ENCODE assay signal across 22 cellular contexts in the genomic region with DNA sequence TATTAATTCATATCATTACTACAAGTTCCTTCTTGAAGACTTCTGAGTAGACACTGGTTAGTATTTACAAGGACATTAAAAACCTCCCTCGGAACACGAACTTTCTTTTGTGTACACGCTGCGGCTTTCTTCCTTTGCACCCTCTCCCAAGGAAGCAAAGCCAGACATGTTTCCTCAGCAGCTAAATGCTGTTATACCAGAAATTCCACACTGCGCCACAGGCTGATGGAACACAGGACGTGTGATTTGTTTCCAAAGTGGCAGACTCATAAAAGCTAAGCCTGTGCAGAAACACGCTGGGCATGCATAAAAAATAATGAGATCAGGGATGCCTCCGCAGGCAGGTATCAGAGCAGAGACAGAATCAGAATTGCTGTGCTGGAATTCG.
DNase-seq lines count a peak whose midpoint lies in the region; ATAC-seq and TF ChIP-seq lines count a peak whose summit lies in the region.
"Had no signal": no experiment of that assay in that cellular context is flagged by ENCODE, and none has a peak within 500 bp of the region (broad histone marks: within the 10 kb centered on the region; RNA-seq: fewer than 3 reads in every experiment).

No MANE protein-coding gene starts in this region.

- H3K27me3 Mint-ChIP-seq in T-helper 17 cell: peaks cover 19% of the 10 kb centered on the region

- no peak overlapping the region for H3K4me3 Mint-ChIP-seq in T-helper 17 cell

- intact Hi-C loops in stomach (cut with DNase I; ENCODE audit: low total_unique reads): no loop called here

- H3K79me2 ChIP-seq in MM.1S (ENCODE audit: low read length): no peaks in the 10 kb centered on the region

- no peak overlapping the region for H2AFZ ChIP-seq in MM.1S (ENCODE audit: low read length)

- H3K27ac ChIP-seq in MM.1S (ENCODE audit: low read length) (peak overlapping the region; percentile 52; the same call in 1 of the 2 replicates), epithelial cell of prostate (peak overlapping the region; percentile 26), stomach (no peak overlapping the region)
- H3K27ac ChIP-seq: BLaER1 treated with 17β-estradiol and CSF1 and Interleukin-3, amounts not matched to agents 10 nM and 100 nM; dorsolateral prefrontal cortex; heart right ventricle; HL-60; upper lobe of left lung had no signal

- H3K4me1 ChIP-seq in MM.1S (ENCODE audit: low read length) (peaks cover 6% of the 10 kb centered on the region; the same call in 1 of the 2 replicates), stomach (peaks cover 0 to 14% (median 4%) of the 10 kb centered on the region in 4 donors)
- H3K4me1 ChIP-seq: BLaER1 treated with 17β-estradiol and CSF1 and Interleukin-3, amounts not matched to agents 10 nM and 100 nM; heart right ventricle had no signal

- no peak overlapping the region for H3K4me3 ChIP-seq in MM.1S (ENCODE audit: low read length)
- H3K4me3 ChIP-seq in stomach: no peak overlapping the region
- H3K4me3 ChIP-seq: BLaER1 treated with 17β-estradiol and CSF1 and Interleukin-3, amounts not matched to agents 10 nM and 100 nM; dorsolateral prefrontal cortex; GM12878; heart right ventricle; upper lobe of left lung had no signal

- TF ChIP-seq POLR2A in stomach (IDR thresholded peaks at IDR 0.05): no peak

- H3K27me3 ChIP-seq in MM.1S (replicated peaks; ENCODE audit: insufficient read depth, low read length) (no peaks in the 10 kb centered on the region), stomach (no peaks in the 10 kb centered on the region)
- H3K27me3 ChIP-seq: BLaER1 treated with 17β-estradiol and CSF1 and Interleukin-3, amounts not matched to agents 10 nM and 100 nM; upper lobe of left lung had no signal

- H3K4me2 ChIP-seq in MM.1S (ENCODE audit: low read depth, low read length): no peak overlapping the region
- H3K4me2 ChIP-seq: BLaER1 treated with 17β-estradiol and CSF1 and Interleukin-3, amounts not matched to agents 10 nM and 100 nM had no signal

- TF ChIP-seq CTCF in MM.1S (IDR thresholded peaks at IDR 0.05; ENCODE audit: low read length) (no peak), stomach (IDR thresholded peaks at IDR 0.05) (no peak)

- no peaks in the 10 kb centered on the region for H3K9me3 ChIP-seq in MM.1S (replicated peaks; ENCODE audit: insufficient read depth, low read length)
- H3K9me3 ChIP-seq in stomach: no peaks in the 10 kb centered on the region
- H3K9me3 ChIP-seq in T-helper 17 cell (ENCODE audit: control insufficient read depth, low read length, poor library complexity, severe bottlenecking): no peaks in the 10 kb centered on the region
- H3K9me3 ChIP-seq: upper lobe of left lung had no signal

- DNase-seq in MM.1S: no peak
- peak; percentile 77 for DNase-seq in epithelial cell of prostate (ENCODE audit: low read depth, low spot score)
- DNase-seq in mesenteric fat pad (ENCODE audit: low spot score): peak; percentile 26
- peak; percentile 13 for DNase-seq in stomach
- no peak for DNase-seq in stimulated activated CD4-positive, alpha-beta T cell treated with anti-CD3 and anti-CD28 coated beads, Interleukin-4, amount 100 ng/mL, for 24 hours
- DNase-seq in KG1 (lab: John Stamatoyannopoulos, UW): no peak
- DNase-seq in T-helper 17 cell: no peak
- DNase-seq: ACHN; activated CD4-positive, alpha-beta T cell treated with anti-CD3 and anti-CD28 coated beads for 48 hours; anterior cingulate cortex; Calu3; dorsolateral prefrontal cortex; H7; heart right ventricle; left colon; NCI-H1105 treated with DMSO at 0.1 percent for 48 hours had no signal

- no peaks in the 10 kb centered on the region for H3K36me3 Mint-ChIP-seq in T-helper 17 cell (ENCODE audit: low read depth)
- H3K36me3 Mint-ChIP-seq: activated naive CD4-positive, alpha-beta T cell treated with anti-CD3 and anti-CD28 coated beads, Interleukin-2, amount 50 U/mL, for 72 hours had no signal

- H3F3A ChIP-seq in MM.1S (ENCODE audit: insufficient read depth, low read length): 0 out of 2 replicates have a peak, but pooled peaks cover 7% of the 10 kb centered on the region

- no peaks in the 10 kb centered on the region for H3K4me1 Mint-ChIP-seq in T-helper 17 cell

- no peak overlapping the region for H3K9ac ChIP-seq in MM.1S (ENCODE audit: low read length)
- H3K9ac ChIP-seq: BLaER1 treated with 17β-estradiol and CSF1 and Interleukin-3, amounts not matched to agents 10 nM and 100 nM had no signal

- no peaks in the 10 kb centered on the region for H4K20me1 ChIP-seq in MM.1S (ENCODE audit: insufficient read depth, low read length)
- H4K20me1 ChIP-seq: BLaER1 treated with 17β-estradiol and CSF1 and Interleukin-3, amounts not matched to agents 10 nM and 100 nM had no signal

- H3K27ac Mint-ChIP-seq in T-helper 17 cell: no peak overlapping the region
- H3K27ac Mint-ChIP-seq: activated naive CD4-positive, alpha-beta T cell treated with anti-CD3 and anti-CD28 coated beads, Interleukin-2, amount 50 U/mL, for 72 hours had no signal

- no peak for TF ChIP-seq EP300 in stomach (IDR thresholded peaks at IDR 0.05)

- no peaks in the 10 kb centered on the region for H3K36me3 ChIP-seq in MM.1S (replicated peaks; ENCODE audit: insufficient read depth, low read length)
- H3K36me3 ChIP-seq in stomach: no peaks in the 10 kb centered on the region
- H3K36me3 ChIP-seq: BLaER1 treated with 17β-estradiol and CSF1 and Interleukin-3, amounts not matched to agents 10 nM and 100 nM; heart right ventricle; upper lobe of left lung had no signal

- 76 to 90% (median 90%) methylated on average over 9 of the region's 9 CpGs for WGBS in stomach, 5 donors

- ATAC-seq in T-helper 17 cell: no peak
- ATAC-seq: activated naive CD4-positive, alpha-beta T cell treated with anti-CD3 and anti-CD28 coated beads, Interleukin-2, amount 50 U/mL, for 72 hours; GM12878; left colon; SK-N-SH treated with all-trans-retinoic acid at 6 μM for 48 hours had no signal

- no peaks in the 10 kb centered on the region for H3K9me2 ChIP-seq in MM.1S (replicated peaks; ENCODE audit: insufficient read depth, low read length)

Comparison
In these comparisons a context has a peak if more than half of its experiments do, and no peak if none do; other contexts are left out.
1. DNase-seq: peak in epithelial cell of prostate (single experiment), mesenteric fat pad (single experiment) and stomach (single experiment); none in MM.1S (single experiment), stimulated activated CD4-positive, alpha-beta T cell treated with anti-CD3 and anti-CD28 coated beads, Interleukin-4, amount 100 ng/mL, for 24 hours (single experiment), KG1 (single experiment) and T-helper 17 cell (0 of 3).
2. H3K27ac ChIP-seq: peak in MM.1S (single experiment) and epithelial cell of prostate (single experiment); none in stomach (0 of 5).